15 cellular contexts compared by ENCODE assay signal in genomic region chr3:106425021-106425420, GRCh38.
DNase-seq lines count a peak whose midpoint lies in the region; ATAC-seq and TF ChIP-seq lines count a peak whose summit lies in the region.
"Had no signal": no experiment of that assay in that cellular context is flagged by ENCODE, and none has a peak within 500 bp of the region (broad histone marks: within the 10 kb centered on the region; RNA-seq: fewer than 3 reads in every experiment).

No MANE protein-coding gene starts in this region.

- H3K4me1 ChIP-seq in colonic mucosa, result no peaks in the 10 kb centered on the region
- H3K4me1 ChIP-seq: upper lobe of right lung had no signal

- no peak for TF ChIP-seq POLR2A in GM18505 (IDR thresholded peaks at IDR 0.05; ENCODE audit: borderline replicate concordance, extremely low read depth, insufficient read depth, insufficient read length)

- no peak overlapping the region for H3K4me3 ChIP-seq in colonic mucosa
- H3K4me3 ChIP-seq: upper lobe of right lung had no signal

- H3K4me3 Mint-ChIP-seq in natural killer cell treated with Interleukin-12 subunit alpha and Interleukin-12 subunit beta and Interleukin-15 and Interleukin-18, amount 100 ng/mL, for 72 hours, result peak overlapping the region; percentile 57
- no peak overlapping the region for H3K4me3 Mint-ChIP-seq in natural killer cell
- H3K4me3 Mint-ChIP-seq in stimulated activated naive CD8-positive, alpha-beta T cell treated with anti-CD3 and anti-CD28 coated beads, Interleukin-15, amount 100 ng/mL, for 72 hours, result peak overlapping the region in 1 of 2 donors; percentile 31

- no peaks in the 10 kb centered on the region for H3K9me3 ChIP-seq in colonic mucosa
- H3K9me3 ChIP-seq: upper lobe of right lung had no signal

- TF ChIP-seq CTCF in natural killer cell (IDR thresholded peaks at IDR 0.05) (no peak), RWPE1 (conservative IDR thresholded peaks at IDR 0.05; ENCODE audit: low read depth) (no peak), colonic mucosa (IDR thresholded peaks at IDR 0.05) (no peak)

- H3K27ac ChIP-seq in RWPE1 (no peak overlapping the region), colonic mucosa (no peak overlapping the region)
- H3K27ac ChIP-seq: upper lobe of right lung had no signal

- H3K27me3 Mint-ChIP-seq in natural killer cell treated with Interleukin-12 subunit alpha and Interleukin-12 subunit beta and Interleukin-15 and Interleukin-18, amount 100 ng/mL, for 72 hours, result peaks cover 0 to 3% of the 10 kb centered on the region in 2 donors
- no peaks in the 10 kb centered on the region for H3K27me3 Mint-ChIP-seq in natural killer cell (ENCODE audit: low read depth in 2 of 2)
- H3K27me3 Mint-ChIP-seq in stimulated activated naive CD8-positive, alpha-beta T cell treated with anti-CD3 and anti-CD28 coated beads, Interleukin-15, amount 100 ng/mL, for 72 hours, result no peaks in the 10 kb centered on the region

- H3K27ac Mint-ChIP-seq in natural killer cell treated with Interleukin-12 subunit alpha and Interleukin-12 subunit beta and Interleukin-15 and Interleukin-18, amount 100 ng/mL, for 72 hours, result peak overlapping the region; percentile 16 to 42
- no peak overlapping the region for H3K27ac Mint-ChIP-seq in natural killer cell
- H3K27ac Mint-ChIP-seq in stimulated activated naive CD8-positive, alpha-beta T cell treated with anti-CD3 and anti-CD28 coated beads, Interleukin-15, amount 100 ng/mL, for 72 hours, result no peak overlapping the region

- H3K36me3 Mint-ChIP-seq in natural killer cell treated with Interleukin-12 subunit alpha and Interleukin-12 subunit beta and Interleukin-15 and Interleukin-18, amount 100 ng/mL, for 72 hours, result peaks cover 18% of the 10 kb centered on the region
- no peaks in the 10 kb centered on the region for H3K36me3 Mint-ChIP-seq in natural killer cell

- CTCF ChIA-PET in RWPE1 (lab: Yijun Ruan, JAX), result no interaction called here

- H3K9ac ChIP-seq in colonic mucosa (ENCODE audit: low read depth in 2 of 2, low read length in 2 of 2), result no peak overlapping the region

- no peaks in the 10 kb centered on the region for H3K27me3 ChIP-seq in colonic mucosa
- H3K27me3 ChIP-seq: upper lobe of right lung had no signal

- ATAC-seq in natural killer cell treated with Interleukin-12 subunit alpha and Interleukin-12 subunit beta and Interleukin-15 and Interleukin-18, amount 100 ng/mL, for 72 hours, result no peak
- no peak for ATAC-seq in natural killer cell
- no peak for ATAC-seq in GM18505 (IDR thresholded peaks at IDR 0.05; ENCODE audit: unreplicated experiment)
- no peak for ATAC-seq in stimulated activated naive CD8-positive, alpha-beta T cell treated with anti-CD3 and anti-CD28 coated beads, Interleukin-15, amount 100 ng/mL, for 72 hours
- ATAC-seq: right cardiac atrium, upper lobe of right lung had no signal

- DNase-seq in natural killer cell treated with Interleukin-12 subunit alpha and Interleukin-12 subunit beta and Interleukin-15 and Interleukin-18, amount 100 ng/mL, for 72 hours (ENCODE audit: low spot score), result no peak
- DNase-seq in natural killer cell (no peak), RPMI7951 (ENCODE audit: low read depth) (peak; percentile 42), fibroblast of peridontal ligament (ENCODE audit: extremely low read depth) (peak; percentile 97), RWPE1 (ENCODE audit: low spot score) (no peak), colonic mucosa (no peak)
- no peak for DNase-seq in stimulated activated naive CD8-positive, alpha-beta T cell treated with anti-CD3 and anti-CD28 coated beads, Interleukin-15, amount 100 ng/mL, for 72 hours
- DNase-seq: activated naive CD4-positive, alpha-beta T cell; effector CD4-positive, alpha-beta T cell; hypothalamus; KBM-7; NCI-H2171 treated with DMSO at 0.1 percent for 48 hours; right cardiac atrium; upper lobe of right lung had no signal

- no peaks in the 10 kb centered on the region for H3K36me3 ChIP-seq in colonic mucosa
- H3K36me3 ChIP-seq: upper lobe of right lung had no signal

- H3K4me1 Mint-ChIP-seq in natural killer cell treated with Interleukin-12 subunit alpha and Interleukin-12 subunit beta and Interleukin-15 and Interleukin-18, amount 100 ng/mL, for 72 hours (ENCODE audit: low read depth in 2 of 2), result peaks cover 8 to 39% of the 10 kb centered on the region in 2 donors
- peaks cover 0 to 5% of the 10 kb centered on the region in 2 donors for H3K4me1 Mint-ChIP-seq in natural killer cell
- H3K4me1 Mint-ChIP-seq in stimulated activated naive CD8-positive, alpha-beta T cell treated with anti-CD3 and anti-CD28 coated beads, Interleukin-15, amount 100 ng/mL, for 72 hours, result peaks cover 47% of the 10 kb centered on the region

- intact Hi-C loops in natural killer cell (cut with micrococcal nuclease) (no loop called here), colonic mucosa (cut with DNase I) (no loop called here)

- H3K9me3 Mint-ChIP-seq in natural killer cell treated with Interleukin-12 subunit alpha and Interleukin-12 subunit beta and Interleukin-15 and Interleukin-18, amount 100 ng/mL, for 72 hours, result peaks cover 10% of the 10 kb centered on the region
- H3K9me3 Mint-ChIP-seq in natural killer cell, result no peaks in the 10 kb centered on the region
- peaks cover 16 to 23% of the 10 kb centered on the region in 2 donors for H3K9me3 Mint-ChIP-seq in stimulated activated naive CD8-positive, alpha-beta T cell treated with anti-CD3 and anti-CD28 coated beads, Interleukin-15, amount 100 ng/mL, for 72 hours

- POLR2A ChIA-PET in RWPE1 (lab: Yijun Ruan, JAX; ENCODE audit: low non-redundant PET), result no interaction called here

Comparison
In these comparisons a context has a peak if more than half of its experiments do, and no peak if none do; other contexts are left out.
1. H3K27ac Mint-ChIP-seq: peak in natural killer cell treated with Interleukin-12 subunit alpha and Interleukin-12 subunit beta and Interleukin-15 and Interleukin-18, amount 100 ng/mL, for 72 hours (2 of 2); none in natural killer cell (0 of 2) and stimulated activated naive CD8-positive, alpha-beta T cell treated with anti-CD3 and anti-CD28 coated beads, Interleukin-15, amount 100 ng/mL, for 72 hours (0 of 2).
2. DNase-seq: peak in RPMI7951 (single experiment) and fibroblast of peridontal ligament (single experiment); none in natural killer cell treated with Interleukin-12 subunit alpha and Interleukin-12 subunit beta and Interleukin-15 and Interleukin-18, amount 100 ng/mL, for 72 hours (single experiment), natural killer cell (single experiment), stimulated activated naive CD8-positive, alpha-beta T cell treated with anti-CD3 and anti-CD28 coated beads, Interleukin-15, amount 100 ng/mL, for 72 hours (0 of 2), RWPE1 (single experiment) and colonic mucosa (single experiment).